Comparison of ENCODE assay signal across 9 cellular contexts in genomic region chr10:103493362-103493871, GRCh38. TPM values are rescaled to one million over a fixed set of nuclear protein-coding genes. Genes with fewer than 3 reads are reported as not detected.
DNase-seq lines count a peak whose midpoint lies in the region; ATAC-seq, FAIRE-seq and TF ChIP-seq lines count a peak whose summit lies in the region.
"Had no signal": no experiment of that assay in that cellular context is flagged by ENCODE, and none has a peak within 500 bp of the region (broad histone marks: within the 10 kb centered on the region; RNA-seq: fewer than 3 reads in every experiment).

Gene NEURL1 (plus strand): TSS chr10:103493705. CDS start chr10:103494388, 683 bp downstream.

- DNase-seq in AG09309 (ENCODE audit: low read depth): no peak
- DNase-seq in activated CD8-positive, alpha-beta memory T cell treated with anti-CD3 and anti-CD28 coated beads, Interleukin-2, amount 10 ng/mL, durations not matched to agents 7 days and 5 days: no peak
- DNase-seq in foreskin keratinocyte: no peak
- peak in 1 of 6 donors; percentile 57 for DNase-seq in pancreas
- DNase-seq in RPMI8226: no peak
- no peak for DNase-seq in AG08395 (ENCODE audit: low spot score)

- H3K9me3 ChIP-seq in HEK293 (ENCODE audit: control insufficient read depth, insufficient read depth, low read depth, low read length) (no peaks in the 10 kb centered on the region), pancreas (no peaks in the 10 kb centered on the region)

- CTCF ChIA-PET in HEK293 (lab: Yijun Ruan, JAX): interaction anchor here (0.6 to 6.1 kb wide), 8 partner anchors 10 to 101 kb away, joined by 3 to 41 read pairs (median 5); no protein-coding TSS in a partner anchor
- CTCF ChIA-PET in activated CD8-positive, alpha-beta memory T cell treated with anti-CD3 and anti-CD28 coated beads, Interleukin-2, amount 10 ng/mL, durations not matched to agents 7 days and 5 days (lab: Charles Lee): interaction anchor here (0.8 to 2.0 kb wide), 9 partner anchors 11 to 97 kb away, joined by 3 to 15 read pairs (median 3); partner anchors contain the start of genes ATP5MK and CALHM2

- H3K27ac ChIP-seq in HEK293 (ENCODE audit: extremely low read depth, low read depth, low read length): no peak within 1 kb of the TSS
- peak within 1 kb of the TSS; percentile 40 for H3K27ac ChIP-seq in foreskin keratinocyte
- H3K27ac ChIP-seq in pancreas: peak within 1 kb of the TSS; percentile 51 to 77 (median 63)

- TF ChIP-seq CTCF in AG09309 (IDR thresholded peaks at IDR 0.05; ENCODE audit: control insufficient read depth, insufficient read depth, low read depth, low read length, missing control alignments) (no peak), HEK293 (tag by site-specific recombination; IDR thresholded peaks at IDR 0.05) (no peak), foreskin keratinocyte (conservative IDR thresholded peaks at IDR 0.05) (no peak), pancreas (IDR thresholded peaks at IDR 0.05) (no peak)

- POLR2A ChIA-PET in HEK293 (lab: Yijun Ruan, JAX): interaction anchor here (1.1 to 3.4 kb wide), 4 partner anchors 8 to 125 kb away, joined by 4 to 15 read pairs (median 6); partner anchors contain the start of gene TAF5

- H3K4me1 ChIP-seq in HEK293 (ENCODE audit: control insufficient read depth, insufficient read depth, low read length): no peaks in the 10 kb centered on the region
- peaks cover 12% of the 10 kb centered on the region for H3K4me1 ChIP-seq in foreskin keratinocyte
- no peaks in the 10 kb centered on the region for H3K4me1 ChIP-seq in pancreas

- H3K4me3 Mint-ChIP-seq in activated CD8-positive, alpha-beta memory T cell treated with anti-CD3 and anti-CD28 coated beads, Interleukin-2, amount 10 ng/mL, durations not matched to agents 7 days and 5 days: peak within 1 kb of the TSS; percentile 73

- H3K36me3 Mint-ChIP-seq in activated CD8-positive, alpha-beta memory T cell treated with anti-CD3 and anti-CD28 coated beads, Interleukin-2, amount 10 ng/mL, durations not matched to agents 7 days and 5 days: no peaks in the 10 kb centered on the region

- H3K36me3 ChIP-seq in HEK293 (ENCODE audit: control insufficient read depth in 2 of 2, insufficient read depth in 1 of 2, low read length in 2 of 2) (no peaks in the 10 kb centered on the region), pancreas (no peaks in the 10 kb centered on the region)

- peaks cover 21% of the 10 kb centered on the region for H3K4me1 Mint-ChIP-seq in activated CD8-positive, alpha-beta memory T cell treated with anti-CD3 and anti-CD28 coated beads, Interleukin-2, amount 10 ng/mL, durations not matched to agents 7 days and 5 days

- H3K27me3 ChIP-seq in foreskin keratinocyte: peaks cover 43% of the 10 kb centered on the region
- no peaks in the 10 kb centered on the region for H3K27me3 ChIP-seq in pancreas

- intact Hi-C loops in pancreas (cut with DNase I): no loop called here

- no peak for FAIRE-seq in pancreas (lab: Jason Lieb, UNC)
- FAIRE-seq: colon had no signal

- H3K9me3 Mint-ChIP-seq in activated CD8-positive, alpha-beta memory T cell treated with anti-CD3 and anti-CD28 coated beads, Interleukin-2, amount 10 ng/mL, durations not matched to agents 7 days and 5 days (ENCODE audit: low read depth): no peaks in the 10 kb centered on the region

- H3K27ac Mint-ChIP-seq in activated CD8-positive, alpha-beta memory T cell treated with anti-CD3 and anti-CD28 coated beads, Interleukin-2, amount 10 ng/mL, durations not matched to agents 7 days and 5 days: no peak within 1 kb of the TSS

- peak; percentile 22 for ATAC-seq in activated CD8-positive, alpha-beta memory T cell treated with anti-CD3 and anti-CD28 coated beads, Interleukin-2, amount 10 ng/mL, durations not matched to agents 7 days and 5 days
- ATAC-seq in foreskin keratinocyte (no peak), pancreas (peak; percentile 17 to 52 (median 34)), GM21526 (IDR thresholded peaks at IDR 0.05; ENCODE audit: low FRiP score, unreplicated experiment) (no peak)

- peak within 1 kb of the TSS; percentile 26 for H3K4me3 ChIP-seq in AG09309 (ENCODE audit: control insufficient read depth, low read depth, low read length)
- peak within 1 kb of the TSS; percentile 51 for H3K4me3 ChIP-seq in HEK293 (ENCODE audit: low read depth, low read length)
- peak within 1 kb of the TSS; percentile 63 to 83 (median 70) for H3K4me3 ChIP-seq in pancreas

- 5 to 6% methylated on average over 40 to 57 of the region's 57 CpGs for WGBS in pancreas, 2 donors

- H3K27me3 Mint-ChIP-seq in activated CD8-positive, alpha-beta memory T cell treated with anti-CD3 and anti-CD28 coated beads, Interleukin-2, amount 10 ng/mL, durations not matched to agents 7 days and 5 days: peaks cover 54% of the 10 kb centered on the region

TF ChIP-seq in HEK293, 187 proteins besides CTCF, POLR2A, EP300 and RAD21 (continues in another document):
- TF ChIP-seq ZNF544 (tag by site-specific recombination; IDR thresholded peaks at IDR 0.05) (no peak), ZNF560 (tag by site-specific recombination; IDR thresholded peaks at IDR 0.05; ENCODE audit: borderline replicate concordance) (no peak), ZIC2 (tag by site-specific recombination; IDR thresholded peaks at IDR 0.05) (no peak), HOXD13 (CRISPR knock-in tag; IDR thresholded peaks at IDR 0.05; ENCODE audit: borderline replicate concordance) (no peak), ZNF580 (tag by site-specific recombination; IDR thresholded peaks at IDR 0.05) (no peak), ZNF23 (tag by site-specific recombination; IDR thresholded peaks at IDR 0.05; ENCODE audit: borderline replicate concordance) (no peak), ZNF473 (tag by site-specific recombination; IDR thresholded peaks at IDR 0.05) (no peak), ZNF768 (tag by site-specific recombination; IDR thresholded peaks at IDR 0.05) (no peak), ZBTB6 (tag by site-specific recombination; IDR thresholded peaks at IDR 0.05) (0 out of 2 replicates have a peak, but pooled peaks have one; percentile 24), ZNF211 (tag by site-specific recombination; IDR thresholded peaks at IDR 0.05; ENCODE audit: low read depth) (no peak), ELK4 (IDR thresholded peaks at IDR 0.05; ENCODE audit: borderline replicate concordance, low read depth, low read length) (no peak), ZNF433 (tag by site-specific recombination; IDR thresholded peaks at IDR 0.05; ENCODE audit: low read depth) (no peak), ZSCAN18 (tag by site-specific recombination; IDR thresholded peaks at IDR 0.05) (no peak)

RNA-seq across cellular contexts. Expression of gene NEURL1, which starts in this region (rescaled TPM):
- total RNA-seq in activated CD8-positive, alpha-beta memory T cell treated with anti-CD3 and anti-CD28 coated beads, Interleukin-2, amount 10 ng/mL, durations not matched to agents 7 days and 5 days: 1 to 10 TPM; 2.2 to 2.5 TPM
- 0.18 and 0.24 TPM in 2 replicates for total RNA-seq in foreskin keratinocyte
- polyA plus RNA-seq in foreskin keratinocyte: 0.32 and 0.40 TPM in 2 replicates
- total RNA-seq in pancreas: 10 to 100 TPM; 11.0 to 19.2 (median 17.6) TPM
- polyA plus RNA-seq in pancreas: 10 to 100 TPM; 36.3 to 69.9 TPM

Comparison
In these comparisons a context has a peak if more than half of its experiments do, and no peak if none do; other contexts are left out.
1. RNA of gene NEURL1 (polyA plus RNA-seq): 36.3 to 69.9 TPM in pancreas; 0.32 to 0.40 TPM in foreskin keratinocyte; every median in the first group is over 10 times any median in the second.
2. ATAC-seq: peak in activated CD8-positive, alpha-beta memory T cell treated with anti-CD3 and anti-CD28 coated beads, Interleukin-2, amount 10 ng/mL, durations not matched to agents 7 days and 5 days (single experiment) and pancreas (4 of 4); none in foreskin keratinocyte (single experiment) and GM21526 (single experiment).
3. Peak in every context shown above with its lines, with median percentiles within 50 percentile points of each other: H3K4me3 ChIP-seq.